ENCODE assay signal across 1 cellular context in the genomic region with DNA sequence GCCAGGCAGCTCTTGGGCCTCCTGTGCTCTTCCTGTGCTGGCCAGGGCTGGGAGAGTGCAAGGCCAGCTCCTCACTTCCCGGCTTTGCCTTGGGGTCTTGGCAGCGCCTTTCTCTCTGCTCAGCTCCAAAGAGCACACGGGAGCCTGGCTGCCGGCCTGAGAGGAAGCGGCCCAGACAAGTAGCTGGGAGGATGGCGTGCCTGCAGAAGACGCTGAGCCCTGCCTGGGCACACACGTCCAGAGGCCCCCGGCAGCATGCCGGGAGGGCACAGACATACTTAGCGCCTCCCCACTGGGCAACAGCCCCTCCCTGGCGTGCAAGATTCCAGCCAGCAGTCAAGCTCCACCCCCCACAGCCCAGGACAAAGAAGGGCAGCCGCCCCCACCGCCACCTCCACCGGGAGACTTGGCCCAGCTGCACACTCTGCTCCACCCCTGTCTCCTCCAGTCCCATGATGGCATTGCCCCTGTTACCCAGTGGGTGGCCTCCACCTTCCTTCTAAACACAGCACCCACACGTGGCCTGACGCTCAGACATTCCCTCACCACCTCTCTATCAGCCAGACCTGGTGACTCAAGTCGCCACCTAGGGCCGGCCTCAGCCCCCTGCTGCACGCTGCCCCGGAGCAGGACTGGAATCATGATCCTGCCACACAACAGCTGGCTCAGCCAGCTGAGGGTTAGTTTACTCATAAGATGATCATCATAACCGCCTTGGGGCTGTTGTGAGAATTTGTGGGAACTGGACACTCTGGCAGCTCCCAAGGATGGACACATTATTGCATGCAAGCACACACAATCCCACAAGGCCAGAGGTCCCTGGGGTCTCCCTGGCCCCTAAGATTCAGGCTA.
A peak's percentile ranks its signal among the peaks of the same experiment; 100 is the strongest.
TF ChIP-seq lines count a peak whose summit lies in the region.

No MANE protein-coding gene starts in this region.

TF ChIP-seq in SK-N-SH, 30 proteins besides CTCF, POLR2A, EP300 and RAD21 (continued from another document):
- TF ChIP-seq REST (IDR thresholded peaks at IDR 0.05; ENCODE audit: low read depth, low read length), result no peak
- no peak; the same call in 1 of the 2 replicates for TF ChIP-seq RXRA (IDR thresholded peaks at IDR 0.05; ENCODE audit: borderline replicate concordance, low read depth)
- TF ChIP-seq, protein P1, sequence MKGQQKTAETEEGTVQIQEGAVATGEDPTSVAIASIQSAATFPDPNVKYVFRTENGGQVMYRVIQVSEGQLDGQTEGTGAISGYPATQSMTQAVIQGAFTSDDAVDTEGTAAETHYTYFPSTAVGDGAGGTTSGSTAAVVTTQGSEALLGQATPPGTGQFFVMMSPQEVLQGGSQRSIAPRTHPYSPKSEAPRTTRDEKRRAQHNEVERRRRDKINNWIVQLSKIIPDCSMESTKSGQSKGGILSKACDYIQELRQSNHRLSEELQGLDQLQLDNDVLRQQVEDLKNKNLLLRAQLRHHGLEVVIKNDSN (IDR thresholded peaks at IDR 0.05; ENCODE audit: borderline replicate concordance, low read depth), result peak; percentile 80; the same call in 1 of the 2 replicates
- TF ChIP-seq USF2 (IDR thresholded peaks at IDR 0.05; ENCODE audit: borderline replicate concordance, low read depth, low read length), result peak; percentile 38; the same call in 1 of the 2 replicates
- TF ChIP-seq POLR2AphosphoS5 (IDR thresholded peaks at IDR 0.05; ENCODE audit: low read depth, low read length), result 0 out of 2 replicates have a peak, but pooled peaks have one; percentile 57
- TF ChIP-seq, protein P2, sequence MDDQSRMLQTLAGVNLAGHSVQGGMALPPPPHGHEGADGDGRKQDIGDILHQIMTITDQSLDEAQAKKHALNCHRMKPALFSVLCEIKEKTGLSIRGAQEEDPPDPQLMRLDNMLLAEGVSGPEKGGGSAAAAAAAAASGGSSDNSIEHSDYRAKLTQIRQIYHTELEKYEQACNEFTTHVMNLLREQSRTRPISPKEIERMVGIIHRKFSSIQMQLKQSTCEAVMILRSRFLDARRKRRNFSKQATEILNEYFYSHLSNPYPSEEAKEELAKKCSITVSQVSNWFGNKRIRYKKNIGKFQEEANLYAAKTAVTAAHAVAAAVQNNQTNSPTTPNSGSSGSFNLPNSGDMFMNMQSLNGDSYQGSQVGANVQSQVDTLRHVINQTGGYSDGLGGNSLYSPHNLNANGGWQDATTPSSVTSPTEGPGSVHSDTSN (IDR thresholded peaks at IDR 0.05), result peak; percentile 54
- TF ChIP-seq, protein P3, sequence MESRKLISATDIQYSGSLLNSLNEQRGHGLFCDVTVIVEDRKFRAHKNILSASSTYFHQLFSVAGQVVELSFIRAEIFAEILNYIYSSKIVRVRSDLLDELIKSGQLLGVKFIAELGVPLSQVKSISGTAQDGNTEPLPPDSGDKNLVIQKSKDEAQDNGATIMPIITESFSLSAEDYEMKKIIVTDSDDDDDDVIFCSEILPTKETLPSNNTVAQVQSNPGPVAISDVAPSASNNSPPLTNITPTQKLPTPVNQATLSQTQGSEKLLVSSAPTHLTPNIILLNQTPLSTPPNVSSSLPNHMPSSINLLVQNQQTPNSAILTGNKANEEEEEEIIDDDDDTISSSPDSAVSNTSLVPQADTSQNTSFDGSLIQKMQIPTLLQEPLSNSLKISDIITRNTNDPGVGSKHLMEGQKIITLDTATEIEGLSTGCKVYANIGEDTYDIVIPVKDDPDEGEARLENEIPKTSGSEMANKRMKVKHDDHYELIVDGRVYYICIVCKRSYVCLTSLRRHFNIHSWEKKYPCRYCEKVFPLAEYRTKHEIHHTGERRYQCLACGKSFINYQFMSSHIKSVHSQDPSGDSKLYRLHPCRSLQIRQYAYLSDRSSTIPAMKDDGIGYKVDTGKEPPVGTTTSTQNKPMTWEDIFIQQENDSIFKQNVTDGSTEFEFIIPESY (IDR thresholded peaks at IDR 0.05; ENCODE audit: borderline replicate concordance, low read depth), result no peak
- TF ChIP-seq FOXM1 (IDR thresholded peaks at IDR 0.05; ENCODE audit: low read depth), result no peak
- TF ChIP-seq NRF1 (IDR thresholded peaks at IDR 0.05; ENCODE audit: low read depth, low read length), result no peak
- peak; percentile 94 for TF ChIP-seq MXI1 (IDR thresholded peaks at IDR 0.05; ENCODE audit: low read depth, low read length)
- no peak for TF ChIP-seq JUND (IDR thresholded peaks at IDR 0.05)
- TF ChIP-seq GATA2 (CRISPR knock-in tag; IDR thresholded peaks at IDR 0.05), result no peak
- no peak for TF ChIP-seq ELF1 (IDR thresholded peaks at IDR 0.05)
- TF ChIP-seq YY1 (IDR thresholded peaks at IDR 0.05; ENCODE audit: low read depth), result 0 out of 2 replicates have a peak, but pooled peaks have one; percentile 52
- TF ChIP-seq RFX5 (IDR thresholded peaks at IDR 0.05; ENCODE audit: low read length), result no peak
- no peak for TF ChIP-seq MEF2A (IDR thresholded peaks at IDR 0.05; ENCODE audit: borderline replicate concordance, low read depth)
- TF ChIP-seq CHD2 (IDR thresholded peaks at IDR 0.05; ENCODE audit: low read length, partially characterized antibody), result peak; percentile 9
- TF ChIP-seq SMC3 (IDR thresholded peaks at IDR 0.05; ENCODE audit: low read depth, low read length), result peak; percentile 48
- TF ChIP-seq TEAD4 (IDR thresholded peaks at IDR 0.05; ENCODE audit: borderline replicate concordance, insufficient read depth), result peak; percentile 18; the same call in 1 of the 2 replicates
- no peak for TF ChIP-seq EZH2phosphoT487 (IDR thresholded peaks at IDR 0.05; ENCODE audit: borderline replicate concordance, low read depth)
